8 cellular contexts compared by ENCODE assay signal in genomic region chr2:101697794-101698418, GRCh38. TPM values are rescaled to one million over a fixed set of nuclear protein-coding genes. Genes with fewer than 3 reads are reported as not detected.
DNase-seq lines count a peak whose midpoint lies in the region; ATAC-seq lines count a peak whose summit lies in the region.

No MANE protein-coding gene starts in this region.

- ATAC-seq in HG02571 (IDR thresholded peaks at IDR 0.05; ENCODE audit: unreplicated experiment) = peak; percentile 47
- peak; percentile 38 to 46 for ATAC-seq in naive B cell (ENCODE audit: low read depth in 2 of 2)
- ATAC-seq in HG03378 (IDR thresholded peaks at IDR 0.05; ENCODE audit: unreplicated experiment) = no peak

- peak overlapping the region in 6 of 8 donors; percentile 66 to 85 (median 71) for H3K4me3 Mint-ChIP-seq in naive B cell

- H3K9ac ChIP-seq in SK-N-MC (ENCODE audit: insufficient read length) = peak overlapping the region; percentile 80

- no peaks in the 10 kb centered on the region for H3K9me3 ChIP-seq in SK-N-MC (ENCODE audit: low read depth, low read length)
- H3K9me3 ChIP-seq in ectodermal cell (ENCODE audit: control insufficient read depth, low read length) = no peaks in the 10 kb centered on the region

- peak overlapping the region in 2 of 6 donors; percentile 74 to 91 for H3K27ac Mint-ChIP-seq in naive B cell

- no peak overlapping the region; the same call in 1 of the 2 replicates for H3K27ac ChIP-seq in SK-N-MC
- H3K27ac ChIP-seq in ectodermal cell (ENCODE audit: insufficient read depth, low read depth, low read length, poor library complexity, severe bottlenecking) = peak overlapping the region; percentile 36

- peaks cover 7% of the 10 kb centered on the region for H3K27me3 ChIP-seq in ectodermal cell (ENCODE audit: control insufficient read depth, insufficient read depth, low read length, poor library complexity, severe bottlenecking)

- peaks cover 9 to 18% of the 10 kb centered on the region in 2 donors for H3K36me3 Mint-ChIP-seq in naive B cell

- no peaks in the 10 kb centered on the region for H3K27me3 Mint-ChIP-seq in naive B cell

- H3K36me3 ChIP-seq in SK-N-MC (ENCODE audit: insufficient read depth, low read length) (peaks cover 23% of the 10 kb centered on the region), ectodermal cell (ENCODE audit: control insufficient read depth, insufficient read depth, low read length) (no peaks in the 10 kb centered on the region)

- DNase-seq in DMS 273 (lab: John Stamatoyannopoulos, UW; ENCODE audit: unreplicated experiment) (peak; percentile 66), DMS 273 treated with DMSO at 0.1 percent for 48 hours (lab: John Stamatoyannopoulos, UW) (no peak), SK-N-MC (ENCODE audit: low read depth, low spot score) (no peak), naive B cell (no peak), NCI-H2081 treated with DMSO at 0.1 percent for 48 hours (lab: John Stamatoyannopoulos, UW) (no peak)

- WGBS in ectodermal cell, 2 experiments = 0% methylated on average over 92 of the region's 92 CpGs

- H3K4me1 Mint-ChIP-seq in naive B cell = peaks cover 20 to 28% (median 20%) of the 10 kb centered on the region in 3 donors

- H3K4me3 ChIP-seq in SK-N-MC = peak overlapping the region; percentile 79
- H3K4me3 ChIP-seq in ectodermal cell (ENCODE audit: insufficient read depth, low read depth, low read length) = peak overlapping the region; percentile 88

- H3K4me1 ChIP-seq in ectodermal cell (ENCODE audit: control insufficient read depth, insufficient read depth, low read length) = peaks cover 10% of the 10 kb centered on the region

- peaks cover 0 to 11% (median 0%) of the 10 kb centered on the region in 7 donors for H3K9me3 Mint-ChIP-seq in naive B cell

RNA-seq across cellular contexts. Expression of gene MAP4K4, which starts 0.4 kb away (rescaled TPM):
- polyA plus RNA-seq in ectodermal cell (2013, experiment 1 of 4) = 165 TPM
- 158 TPM for polyA plus RNA-seq in ectodermal cell (2013, experiment 2 of 4)
- polyA plus RNA-seq in ectodermal cell (2013, experiment 3 of 4) = 103 TPM
- 124 TPM for polyA plus RNA-seq in ectodermal cell (2013, experiment 4 of 4)
- polyA plus RNA-seq in naive B cell (ENCODE audit: low read depth in 6 of 6) = 10 to 100 TPM; 11.8 to 36.0 (median 20.3) TPM
